1 cellular context compared by ENCODE assay signal in genomic region chr20:46324960-46325703, GRCh38.
TF ChIP-seq lines count a peak whose summit lies in the region.

No MANE protein-coding gene starts in this region.

TF ChIP-seq in HepG2, 621 proteins besides CTCF, POLR2A, EP300 and RAD21 (continued from another document and continues in another):
- TF ChIP-seq DMTF1 (CRISPR knock-in tag; IDR thresholded peaks at IDR 0.05) (no peak), MTA1 (CRISPR knock-in tag; IDR thresholded peaks at IDR 0.05; ENCODE audit: borderline replicate concordance) (no peak), MXD1 (CRISPR knock-in tag; IDR thresholded peaks at IDR 0.05) (no peak), CCAR2 (optimal IDR thresholded peaks at IDR 0.05; ENCODE audit: low read depth, low read length) (peak; percentile 49), RARA (CRISPR knock-in tag; IDR thresholded peaks at IDR 0.05) (no peak), ZNF878 (CRISPR knock-in tag; IDR thresholded peaks at IDR 0.05) (no peak), ZNF75D (CRISPR knock-in tag; IDR thresholded peaks at IDR 0.05; ENCODE audit: borderline replicate concordance) (no peak), HIVEP1 (CRISPR knock-in tag; IDR thresholded peaks at IDR 0.05) (no peak), ZNF234 (CRISPR knock-in tag; conservative IDR thresholded peaks at IDR 0.05) (no peak), ZNF556 (CRISPR knock-in tag; IDR thresholded peaks at IDR 0.05; ENCODE audit: borderline replicate concordance) (no peak), ZNF407 (CRISPR knock-in tag; IDR thresholded peaks at IDR 0.05; ENCODE audit: not compliant biosample characterization) (no peak), ZNF329 (CRISPR knock-in tag; IDR thresholded peaks at IDR 0.05; ENCODE audit: low read depth) (no peak), SAFB2 (CRISPR knock-in tag; IDR thresholded peaks at IDR 0.05; ENCODE audit: borderline replicate concordance, low read depth) (no peak), ZNF451 (CRISPR knock-in tag; IDR thresholded peaks at IDR 0.05) (no peak), ZNF276 (CRISPR knock-in tag; IDR thresholded peaks at IDR 0.05; ENCODE audit: low read depth) (no peak), ZBTB2 (CRISPR knock-in tag; IDR thresholded peaks at IDR 0.05; ENCODE audit: low read depth) (no peak), ZNF883 (CRISPR knock-in tag; IDR thresholded peaks at IDR 0.05; ENCODE audit: not compliant biosample characterization) (no peak), LCORL (IDR thresholded peaks at IDR 0.05) (no peak), LCORL (CRISPR knock-in tag; IDR thresholded peaks at IDR 0.05) (no peak), MED13 (CRISPR knock-in tag; IDR thresholded peaks at IDR 0.05) (no peak), ZHX2 (IDR thresholded peaks at IDR 0.05; ENCODE audit: low read depth) (no peak), ZHX2 (CRISPR knock-in tag; IDR thresholded peaks at IDR 0.05; ENCODE audit: borderline replicate concordance) (no peak), ZBTB49 (CRISPR knock-in tag; IDR thresholded peaks at IDR 0.05; ENCODE audit: borderline replicate concordance) (no peak), KDM5A (IDR thresholded peaks at IDR 0.05; ENCODE audit: borderline replicate concordance, low read length) (no peak), EZH2 (conservative IDR thresholded peaks at IDR 0.05; ENCODE audit: low read depth, low read length) (0 out of 2 replicates have a peak, but pooled peaks have one; percentile 44), HMGA1 (CRISPR knock-in tag; conservative IDR thresholded peaks at IDR 0.05) (no peak), NR3C1 (CRISPR knock-in tag; IDR thresholded peaks at IDR 0.05) (no peak), ZSCAN25 (CRISPR knock-in tag; IDR thresholded peaks at IDR 0.05) (peak; percentile 33; the same call in 1 of the 2 replicates), CEBPB (IDR thresholded peaks at IDR 0.05; ENCODE audit: borderline replicate concordance, low read depth, low read length) (peak; percentile 32; the same call in 1 of the 2 replicates), SMARCE1 (IDR thresholded peaks at IDR 0.05; ENCODE audit: borderline replicate concordance) (no peak), ZNF781 (CRISPR knock-in tag; IDR thresholded peaks at IDR 0.05; ENCODE audit: borderline replicate concordance, not compliant biosample characterization) (no peak), ZGPAT (CRISPR knock-in tag; IDR thresholded peaks at IDR 0.05) (no peak), PHF21A (CRISPR knock-in tag; IDR thresholded peaks at IDR 0.05) (peak; percentile 33; the same call in 1 of the 2 replicates)
